Comparison of ENCODE assay signal across 9 cellular contexts in genomic region chr19:52336976-52337375, GRCh38. TPM values are rescaled to one million over a fixed set of nuclear protein-coding genes. Genes with fewer than 3 reads are reported as not detected.
DNase-seq lines count a peak whose midpoint lies in the region; ATAC-seq and TF ChIP-seq lines count a peak whose summit lies in the region.
"Had no signal": no experiment of that assay in that cellular context is flagged by ENCODE, and none has a peak within 500 bp of the region (broad histone marks: within the 10 kb centered on the region; RNA-seq: fewer than 3 reads in every experiment).

No MANE protein-coding gene starts in this region.

- intact Hi-C loops in activated CD4-positive, alpha-beta T cell treated with anti-CD3 and anti-CD28 coated beads, Interleukin-2, amount 10 ng/mL, durations not matched to agents 24 days and 14 days (cut with micrococcal nuclease) = no loop called here

- peaks cover 16% of the 10 kb centered on the region for H3K9me3 Mint-ChIP-seq in activated CD4-positive, alpha-beta T cell treated with anti-CD3 and anti-CD28 coated beads, Interleukin-2, amount 10 ng/mL, durations not matched to agents 24 days and 14 days
- peaks cover 15% of the 10 kb centered on the region for H3K9me3 Mint-ChIP-seq in activated naive CD8-positive, alpha-beta T cell treated with anti-CD3 and anti-CD28 coated beads, Interleukin-2, amount 10 ng/mL, durations not matched to agents 7 days and 5 days

- peak overlapping the region; percentile 66 to 88 for H3K27ac ChIP-seq in thoracic aorta

- H3K9me3 ChIP-seq in thoracic aorta = peaks cover 19% of the 10 kb centered on the region

- H3K27ac Mint-ChIP-seq in activated CD4-positive, alpha-beta T cell treated with anti-CD3 and anti-CD28 coated beads, Interleukin-2, amount 10 ng/mL, durations not matched to agents 24 days and 14 days = peak overlapping the region; percentile 95
- H3K27ac Mint-ChIP-seq in activated naive CD8-positive, alpha-beta T cell treated with anti-CD3 and anti-CD28 coated beads, Interleukin-2, amount 10 ng/mL, durations not matched to agents 7 days and 5 days = peak overlapping the region; percentile 95

- TF ChIP-seq CTCF in thoracic aorta (IDR thresholded peaks at IDR 0.05) = no peak

- peaks cover 6 to 7% of the 10 kb centered on the region in 2 donors for H3K4me1 ChIP-seq in thoracic aorta (ENCODE audit: control insufficient read depth in 1 of 2, low read depth in 2 of 2)

- no peak for DNase-seq in activated CD4-positive, alpha-beta T cell treated with anti-CD3 and anti-CD28 coated beads, Interleukin-2, amount 10 ng/mL, durations not matched to agents 24 days and 14 days
- DNase-seq in activated CD4-positive, alpha-beta T cell treated with anti-CD3 and anti-CD28 coated beads for 4 hours = no peak
- no peak for DNase-seq in activated naive CD8-positive, alpha-beta T cell treated with anti-CD3 and anti-CD28 coated beads, Interleukin-2, amount 10 ng/mL, durations not matched to agents 7 days and 5 days
- DNase-seq in kidney tubule cell (ENCODE audit: low spot score) (peak; percentile 6), thoracic aorta (ENCODE audit: low spot score) (no peak), NCI-H2029 treated with DMSO at 0.1 percent for 48 hours (lab: John Stamatoyannopoulos, UW) (no peak), HuH-7 (ENCODE audit: low spot score) (no peak)
- DNase-seq: DMS153 had no signal

- H3K27me3 ChIP-seq in thoracic aorta (replicated peaks; ENCODE audit: insufficient read depth) = no peaks in the 10 kb centered on the region

- ATAC-seq in activated naive CD8-positive, alpha-beta T cell treated with anti-CD3 and anti-CD28 coated beads, Interleukin-2, amount 10 ng/mL, durations not matched to agents 7 days and 5 days (ENCODE audit: low read depth) = no peak
- no peak for ATAC-seq in thoracic aorta (ENCODE audit: insufficient number of reproducible peaks, low FRiP score, low read depth)
- no peak for ATAC-seq in HG03342 (IDR thresholded peaks at IDR 0.05; ENCODE audit: unreplicated experiment)

- peaks cover 14% of the 10 kb centered on the region for H3K4me1 Mint-ChIP-seq in activated CD4-positive, alpha-beta T cell treated with anti-CD3 and anti-CD28 coated beads, Interleukin-2, amount 10 ng/mL, durations not matched to agents 24 days and 14 days
- peaks cover 11% of the 10 kb centered on the region for H3K4me1 Mint-ChIP-seq in activated naive CD8-positive, alpha-beta T cell treated with anti-CD3 and anti-CD28 coated beads, Interleukin-2, amount 10 ng/mL, durations not matched to agents 7 days and 5 days

- H3K36me3 ChIP-seq in thoracic aorta = no peaks in the 10 kb centered on the region

- H3K4me3 Mint-ChIP-seq in activated CD4-positive, alpha-beta T cell treated with anti-CD3 and anti-CD28 coated beads, Interleukin-2, amount 10 ng/mL, durations not matched to agents 24 days and 14 days = peak overlapping the region; percentile 87
- H3K4me3 Mint-ChIP-seq in activated naive CD8-positive, alpha-beta T cell treated with anti-CD3 and anti-CD28 coated beads, Interleukin-2, amount 10 ng/mL, durations not matched to agents 7 days and 5 days = peak overlapping the region; percentile 91

- H3K4me3 ChIP-seq in thoracic aorta = peak overlapping the region; percentile 81

- peaks cover 17% of the 10 kb centered on the region for H3K36me3 Mint-ChIP-seq in activated CD4-positive, alpha-beta T cell treated with anti-CD3 and anti-CD28 coated beads, Interleukin-2, amount 10 ng/mL, durations not matched to agents 24 days and 14 days (ENCODE audit: low read depth)
- H3K36me3 Mint-ChIP-seq in activated naive CD8-positive, alpha-beta T cell treated with anti-CD3 and anti-CD28 coated beads, Interleukin-2, amount 10 ng/mL, durations not matched to agents 7 days and 5 days = peaks cover 25% of the 10 kb centered on the region

- H3K27me3 Mint-ChIP-seq in activated CD4-positive, alpha-beta T cell treated with anti-CD3 and anti-CD28 coated beads, Interleukin-2, amount 10 ng/mL, durations not matched to agents 24 days and 14 days = no peaks in the 10 kb centered on the region
- H3K27me3 Mint-ChIP-seq in activated naive CD8-positive, alpha-beta T cell treated with anti-CD3 and anti-CD28 coated beads, Interleukin-2, amount 10 ng/mL, durations not matched to agents 7 days and 5 days = no peaks in the 10 kb centered on the region

- POLR2A ChIA-PET in activated naive CD8-positive, alpha-beta T cell treated with anti-CD3 and anti-CD28 coated beads, Interleukin-2, amount 10 ng/mL, durations not matched to agents 7 days and 5 days (lab: Charles Lee) = interaction anchor here (0.8 to 2.2 kb wide), 2 partner anchors 32 to 75 kb away, joined by 3 to 15 read pairs; partner anchors contain the start of gene ZNF880

RNA-seq across cellular contexts. Expression of gene ZNF610, which starts 0.9 kb away (rescaled TPM):
- 0.12 and 0.85 TPM in 2 replicates for total RNA-seq in activated CD4-positive, alpha-beta T cell treated with anti-CD3 and anti-CD28 coated beads, Interleukin-2, amount 10 ng/mL, durations not matched to agents 24 days and 14 days
- 1 to 10 TPM; 3.3 to 3.9 TPM for total RNA-seq in activated naive CD8-positive, alpha-beta T cell treated with anti-CD3 and anti-CD28 coated beads, Interleukin-2, amount 10 ng/mL, durations not matched to agents 7 days and 5 days
- total RNA-seq in thoracic aorta = 1 to 10 TPM; 1.1 to 1.8 TPM

RNA-seq across cellular contexts. Expression of gene ZNF880, which starts 32.7 kb away (rescaled TPM):
- total RNA-seq in activated CD4-positive, alpha-beta T cell treated with anti-CD3 and anti-CD28 coated beads, Interleukin-2, amount 10 ng/mL, durations not matched to agents 24 days and 14 days = 6.3 and 9.0 TPM in 2 replicates
- total RNA-seq in activated naive CD8-positive, alpha-beta T cell treated with anti-CD3 and anti-CD28 coated beads, Interleukin-2, amount 10 ng/mL, durations not matched to agents 7 days and 5 days = 10 to 100 TPM; 30.1 to 31.1 TPM
- 10 to 100 TPM; 14.6 to 23.7 TPM for total RNA-seq in thoracic aorta

RNA-seq across cellular contexts. Expression of gene ZNF480, which starts 40.0 kb away (rescaled TPM):
- 4.2 and 5.0 TPM in 2 replicates for total RNA-seq in activated CD4-positive, alpha-beta T cell treated with anti-CD3 and anti-CD28 coated beads, Interleukin-2, amount 10 ng/mL, durations not matched to agents 24 days and 14 days
- total RNA-seq in activated naive CD8-positive, alpha-beta T cell treated with anti-CD3 and anti-CD28 coated beads, Interleukin-2, amount 10 ng/mL, durations not matched to agents 7 days and 5 days = 10 to 100 TPM; 19.5 to 21.5 TPM
- total RNA-seq in thoracic aorta = 1 to 10 TPM; 4.6 to 8.5 TPM
